In genomic region chr19:48873476-48874308, GRCh38 we compare ENCODE assay signal across 6 cellular contexts. TPM values are rescaled to one million over a fixed set of nuclear protein-coding genes. Genes with fewer than 3 reads are reported as not detected.
DNase-seq lines count a peak whose midpoint lies in the region; ATAC-seq and TF ChIP-seq lines count a peak whose summit lies in the region.

No MANE protein-coding gene starts in this region.

- peaks cover 19% of the 10 kb centered on the region for H3K36me3 Mint-ChIP-seq in glutamatergic neuron (ENCODE audit: unreplicated experiment)

- H3K27ac Mint-ChIP-seq in glutamatergic neuron (ENCODE audit: unreplicated experiment) = peak overlapping the region; percentile 100

- 90% methylated on average over 14 of the region's 14 CpGs for WGBS in thymus

- TF ChIP-seq CTCF in RWPE2 (IDR thresholded peaks at IDR 0.05; ENCODE audit: poor library complexity, severe bottlenecking) = no peak
- no peak for TF ChIP-seq CTCF in glutamatergic neuron (IDR thresholded peaks at IDR 0.05; ENCODE audit: partially characterized antibody, unreplicated experiment)

- H3K4me1 ChIP-seq in ACC112 (ENCODE audit: control insufficient read depth, insufficient read depth, low read length, unreplicated experiment) (peaks cover 11% of the 10 kb centered on the region), RWPE2 (ENCODE audit: insufficient read depth, poor library complexity, severe bottlenecking) (peaks cover 16% of the 10 kb centered on the region), thymus (ENCODE audit: control insufficient read depth, insufficient read depth, low read length) (peaks cover 20% of the 10 kb centered on the region)

- H3K9me3 ChIP-seq in RWPE2 (ENCODE audit: severe bottlenecking) = no peaks in the 10 kb centered on the region
- no peaks in the 10 kb centered on the region for H3K9me3 ChIP-seq in thymus (ENCODE audit: control insufficient read depth)

- peaks cover 19% of the 10 kb centered on the region for H3K4me1 Mint-ChIP-seq in glutamatergic neuron (ENCODE audit: low read depth, unreplicated experiment)

- H3K27ac ChIP-seq in ACC112 (ENCODE audit: low read depth, low read length) (peak overlapping the region; percentile 98), RWPE2 (ENCODE audit: poor library complexity, severe bottlenecking) (peak overlapping the region; percentile 91), thymus (ENCODE audit: low read depth) (peak overlapping the region; percentile 80)

- H3K9me3 Mint-ChIP-seq in glutamatergic neuron (ENCODE audit: unreplicated experiment) = peaks cover 30% of the 10 kb centered on the region

- ATAC-seq in RWPE2 (ENCODE audit: low read depth) = no peak
- no peak for ATAC-seq in GM19455 (IDR thresholded peaks at IDR 0.05; ENCODE audit: unreplicated experiment)

- H3K79me2 ChIP-seq in ACC112 (ENCODE audit: control insufficient read depth, insufficient read depth, low read length, unreplicated experiment) = peaks cover 35% of the 10 kb centered on the region

- H3K4me3 ChIP-seq in ACC112 (ENCODE audit: low read depth, low read length) (peak overlapping the region; percentile 87), RWPE2 (ENCODE audit: severe bottlenecking) (peak overlapping the region; percentile 86), thymus (ENCODE audit: low read length) (peak overlapping the region; percentile 82)

- peaks cover 27% of the 10 kb centered on the region for H3K36me3 ChIP-seq in ACC112 (ENCODE audit: insufficient read depth, low read length)
- peaks cover 53% of the 10 kb centered on the region for H3K36me3 ChIP-seq in RWPE2 (ENCODE audit: low read depth)
- peaks cover 26% of the 10 kb centered on the region for H3K36me3 ChIP-seq in thymus (ENCODE audit: control insufficient read depth, insufficient read depth)

- H3K27me3 ChIP-seq in ACC112 (ENCODE audit: insufficient read depth, low read length) (no peaks in the 10 kb centered on the region), RWPE2 (ENCODE audit: insufficient read depth, poor library complexity, severe bottlenecking) (no peaks in the 10 kb centered on the region), thymus (ENCODE audit: control insufficient read depth, insufficient read depth) (no peaks in the 10 kb centered on the region)

- H2AFZ ChIP-seq in ACC112 (ENCODE audit: low read length, unreplicated experiment) = no peak overlapping the region

- DNase-seq in RWPE2 (ENCODE audit: low spot score) = no peak
- DNase-seq in glutamatergic neuron = no peak
- DNase-seq in NCI-H69 (lab: John Stamatoyannopoulos, UW) = no peak

- peak overlapping the region; percentile 99 for H3K4me3 Mint-ChIP-seq in glutamatergic neuron (ENCODE audit: unreplicated experiment)

- peaks cover 12% of the 10 kb centered on the region for H3K27me3 Mint-ChIP-seq in glutamatergic neuron (ENCODE audit: unreplicated experiment)

RNA-seq across cellular contexts. Expression of gene PPP1R15A, which starts 1.5 kb away (rescaled TPM):
- 106 TPM for total RNA-seq in glutamatergic neuron (ENCODE audit: unreplicated experiment)
- 40.0 TPM for polyA plus RNA-seq in thymus

RNA-seq across cellular contexts. Expression of gene PLEKHA4, which starts 5.3 kb away (rescaled TPM):
- total RNA-seq in glutamatergic neuron (ENCODE audit: unreplicated experiment) = 9.4 TPM
- polyA plus RNA-seq in thymus = 17.3 TPM

RNA-seq across cellular contexts. Expression of gene TULP2, which starts 24.9 kb away (rescaled TPM):
- not detected for total RNA-seq in glutamatergic neuron (ENCODE audit: unreplicated experiment)
- 0.02 TPM for polyA plus RNA-seq in thymus

RNA-seq across cellular contexts. Expression of gene NUCB1, which starts 26.4 kb away (rescaled TPM):
- total RNA-seq in glutamatergic neuron (ENCODE audit: unreplicated experiment) = 115 TPM
- polyA plus RNA-seq in thymus = 119 TPM

RNA-seq across cellular contexts. Expression of gene HSD17B14, which starts 37.4 kb away (rescaled TPM):
- 1.0 TPM for total RNA-seq in glutamatergic neuron (ENCODE audit: unreplicated experiment)
- polyA plus RNA-seq in thymus = 20.4 TPM
